In genomic region chr12:65826513-65827171, GRCh38 we compare ENCODE assay signal across 9 cellular contexts. TPM values are rescaled to one million over a fixed set of nuclear protein-coding genes. Genes with fewer than 3 reads are reported as not detected.
DNase-seq lines count a peak whose midpoint lies in the region; ATAC-seq and TF ChIP-seq lines count a peak whose summit lies in the region.
"Had no signal": no experiment of that assay in that cellular context is flagged by ENCODE, and none has a peak within 500 bp of the region (broad histone marks: within the 10 kb centered on the region; RNA-seq: fewer than 3 reads in every experiment).

No MANE protein-coding gene starts in this region.

- no peak overlapping the region for H3K27ac Mint-ChIP-seq in activated T-cell treated with anti-CD3 and anti-CD28 coated beads, Interleukin-2, amount 50 U/mL, for 72 hours
- H3K27ac Mint-ChIP-seq in WTC11: peak overlapping the region; percentile 53
- H3K27ac Mint-ChIP-seq in activated CD4-positive, alpha-beta memory T cell treated with anti-CD3 and anti-CD28 coated beads, Interleukin-2, amount 10 ng/mL, durations not matched to agents 7 days and 5 days: no peak overlapping the region
- H3K27ac Mint-ChIP-seq: CD4-positive, CD25-positive, alpha-beta regulatory T cell had no signal

- no peaks in the 10 kb centered on the region for H3K9me3 ChIP-seq in thoracic aorta

- no peaks in the 10 kb centered on the region for H3K9me3 Mint-ChIP-seq in activated T-cell treated with anti-CD3 and anti-CD28 coated beads, Interleukin-2, amount 50 U/mL, for 72 hours
- H3K9me3 Mint-ChIP-seq in WTC11: no peaks in the 10 kb centered on the region
- H3K9me3 Mint-ChIP-seq in activated CD4-positive, alpha-beta memory T cell treated with anti-CD3 and anti-CD28 coated beads, Interleukin-2, amount 10 ng/mL, durations not matched to agents 7 days and 5 days: no peaks in the 10 kb centered on the region

- TF ChIP-seq CTCF in WTC11 (IDR thresholded peaks at IDR 0.05): no peak
- no peak for TF ChIP-seq CTCF in thoracic aorta (IDR thresholded peaks at IDR 0.05)

- peaks cover 68% of the 10 kb centered on the region for H3K27me3 Mint-ChIP-seq in activated T-cell treated with anti-CD3 and anti-CD28 coated beads, Interleukin-2, amount 50 U/mL, for 72 hours (ENCODE audit: low read depth)
- H3K27me3 Mint-ChIP-seq in WTC11 (ENCODE audit: low read depth): no peaks in the 10 kb centered on the region
- H3K27me3 Mint-ChIP-seq in activated CD4-positive, alpha-beta memory T cell treated with anti-CD3 and anti-CD28 coated beads, Interleukin-2, amount 10 ng/mL, durations not matched to agents 7 days and 5 days: peaks cover 70% of the 10 kb centered on the region

- CTCF ChIA-PET in WTC11 (lab: Charles Lee): interaction anchor here (1.2 kb wide), 1 partner anchor 224 kb away, joined by 3 read pairs; no protein-coding TSS in a partner anchor
- CTCF ChIA-PET in activated CD4-positive, alpha-beta memory T cell treated with anti-CD3 and anti-CD28 coated beads, Interleukin-2, amount 10 ng/mL, durations not matched to agents 7 days and 5 days (lab: Charles Lee): no interaction called here

- H3K4me1 ChIP-seq in thoracic aorta (ENCODE audit: control insufficient read depth in 1 of 2, low read depth in 2 of 2): peaks cover 26 to 35% of the 10 kb centered on the region in 2 donors

- H3K4me1 Mint-ChIP-seq in activated T-cell treated with anti-CD3 and anti-CD28 coated beads, Interleukin-2, amount 50 U/mL, for 72 hours (ENCODE audit: low read depth): peaks cover 24% of the 10 kb centered on the region
- H3K4me1 Mint-ChIP-seq in WTC11: peaks cover 45% of the 10 kb centered on the region
- peaks cover 16% of the 10 kb centered on the region for H3K4me1 Mint-ChIP-seq in activated CD4-positive, alpha-beta memory T cell treated with anti-CD3 and anti-CD28 coated beads, Interleukin-2, amount 10 ng/mL, durations not matched to agents 7 days and 5 days

- no peak overlapping the region for H3K27ac ChIP-seq in thoracic aorta

- H3K36me3 Mint-ChIP-seq in activated T-cell treated with anti-CD3 and anti-CD28 coated beads, Interleukin-2, amount 50 U/mL, for 72 hours (ENCODE audit: insufficient read depth in 2 of 2): peaks cover 0 to 5% of the 10 kb centered on the region in 2 donors
- H3K36me3 Mint-ChIP-seq in WTC11: peaks cover 15% of the 10 kb centered on the region
- H3K36me3 Mint-ChIP-seq in activated CD4-positive, alpha-beta memory T cell treated with anti-CD3 and anti-CD28 coated beads, Interleukin-2, amount 10 ng/mL, durations not matched to agents 7 days and 5 days (ENCODE audit: low read depth): no peaks in the 10 kb centered on the region
- H3K36me3 Mint-ChIP-seq: CD4-positive, CD25-positive, alpha-beta regulatory T cell had no signal

- POLR2A ChIA-PET in WTC11 (lab: Charles Lee): interaction anchor here (0.6 to 1.8 kb wide), 2 partner anchors 86 to 98 kb away, joined by 4 to 7 read pairs; no protein-coding TSS in a partner anchor
- POLR2A ChIA-PET in activated CD4-positive, alpha-beta memory T cell treated with anti-CD3 and anti-CD28 coated beads, Interleukin-2, amount 10 ng/mL, durations not matched to agents 7 days and 5 days (lab: Charles Lee): no interaction called here

- no peak for DNase-seq in activated T-cell treated with anti-CD3 and anti-CD28 coated beads, Interleukin-2, amount 50 U/mL, for 72 hours
- no peak for DNase-seq in activated T-cell treated with anti-CD3 and anti-CD28 coated beads, Interleukin-2, amount 50 U/mL, for 48 hours
- DNase-seq in WTC11 (ENCODE audit: low spot score) (no peak), thoracic aorta (ENCODE audit: low spot score) (no peak), occipital lobe (lab: John Stamatoyannopoulos, UW) (no peak), NCI-H524 (lab: John Stamatoyannopoulos, UW) (no peak)
- no peak for DNase-seq in activated CD4-positive, alpha-beta memory T cell treated with anti-CD3 and anti-CD28 coated beads, Interleukin-2, amount 10 ng/mL, durations not matched to agents 7 days and 5 days

- H3K27me3 ChIP-seq in thoracic aorta (replicated peaks; ENCODE audit: insufficient read depth): no peaks in the 10 kb centered on the region

- peak overlapping the region; percentile 49 to 66 for H3K4me3 Mint-ChIP-seq in activated T-cell treated with anti-CD3 and anti-CD28 coated beads, Interleukin-2, amount 50 U/mL, for 72 hours
- peak overlapping the region; percentile 77 for H3K4me3 Mint-ChIP-seq in WTC11
- no peak overlapping the region for H3K4me3 Mint-ChIP-seq in activated CD4-positive, alpha-beta memory T cell treated with anti-CD3 and anti-CD28 coated beads, Interleukin-2, amount 10 ng/mL, durations not matched to agents 7 days and 5 days

- no peaks in the 10 kb centered on the region for H3K36me3 ChIP-seq in thoracic aorta

- peak overlapping the region; percentile 51 for H3K4me3 ChIP-seq in iPS-11a (ENCODE audit: low read depth, low read length)
- peak overlapping the region; percentile 81 for H3K4me3 ChIP-seq in thoracic aorta

- ATAC-seq in activated T-cell treated with anti-CD3 and anti-CD28 coated beads, Interleukin-2, amount 50 U/mL, for 72 hours (replicated peaks in 1 of 2): no peak
- ATAC-seq in WTC11 (no peak), thoracic aorta (ENCODE audit: insufficient number of reproducible peaks, low FRiP score, low read depth) (no peak)

TF ChIP-seq in WTC11, 78 proteins besides CTCF, POLR2A, EP300 and RAD21 (continues in another document):
- no peak for TF ChIP-seq HMGXB4 (CRISPR knock-in tag; IDR thresholded peaks at IDR 0.05)
- TF ChIP-seq CBFB (CRISPR knock-in tag; IDR thresholded peaks at IDR 0.05; ENCODE audit: low read depth): no peak
- no peak for TF ChIP-seq ZMAT4 (CRISPR knock-in tag; IDR thresholded peaks at IDR 0.05)
- TF ChIP-seq ZNF532 (CRISPR knock-in tag; IDR thresholded peaks at IDR 0.05; ENCODE audit: borderline replicate concordance): no peak
- TF ChIP-seq SP1 (CRISPR knock-in tag; conservative IDR thresholded peaks at IDR 0.05): no peak
- TF ChIP-seq MAX (CRISPR knock-in tag; IDR thresholded peaks at IDR 0.05): no peak
- no peak for TF ChIP-seq NR2C2 (CRISPR knock-in tag; IDR thresholded peaks at IDR 0.05)
- no peak for TF ChIP-seq ZNF232 (CRISPR knock-in tag; IDR thresholded peaks at IDR 0.05)

RNA-seq across cellular contexts. Expression of gene HMGA2, which starts 2.4 kb away (rescaled TPM):
- total RNA-seq in activated T-cell treated with anti-CD3 and anti-CD28 coated beads, Interleukin-2, amount 50 U/mL, for 72 hours: not detected
- total RNA-seq in WTC11 (2021) (93.6 to 98.7 TPM (median 95.9 TPM) in 3 replicates), thoracic aorta (1 to 10 TPM; 1.1 to 2.3 TPM), occipital lobe (0.62 TPM)
- not detected for total RNA-seq in activated CD4-positive, alpha-beta memory T cell treated with anti-CD3 and anti-CD28 coated beads, Interleukin-2, amount 10 ng/mL, durations not matched to agents 7 days and 5 days

Comparison
In these comparisons a context has a peak if more than half of its experiments do, and no peak if none do; other contexts are left out.
1. RNA of gene HMGA2, which starts 2.4 kb away (total RNA-seq): 93.6 to 98.7 TPM in WTC11; 1.1 to 2.3 TPM in thoracic aorta, 0.62 TPM in occipital lobe (single experiment), not detected in activated T-cell treated with anti-CD3 and anti-CD28 coated beads, Interleukin-2, amount 50 U/mL, for 72 hours and not detected in activated CD4-positive, alpha-beta memory T cell treated with anti-CD3 and anti-CD28 coated beads, Interleukin-2, amount 10 ng/mL, durations not matched to agents 7 days and 5 days; every median in the first group is over 10 times any median in the second.